In the genomic region with DNA sequence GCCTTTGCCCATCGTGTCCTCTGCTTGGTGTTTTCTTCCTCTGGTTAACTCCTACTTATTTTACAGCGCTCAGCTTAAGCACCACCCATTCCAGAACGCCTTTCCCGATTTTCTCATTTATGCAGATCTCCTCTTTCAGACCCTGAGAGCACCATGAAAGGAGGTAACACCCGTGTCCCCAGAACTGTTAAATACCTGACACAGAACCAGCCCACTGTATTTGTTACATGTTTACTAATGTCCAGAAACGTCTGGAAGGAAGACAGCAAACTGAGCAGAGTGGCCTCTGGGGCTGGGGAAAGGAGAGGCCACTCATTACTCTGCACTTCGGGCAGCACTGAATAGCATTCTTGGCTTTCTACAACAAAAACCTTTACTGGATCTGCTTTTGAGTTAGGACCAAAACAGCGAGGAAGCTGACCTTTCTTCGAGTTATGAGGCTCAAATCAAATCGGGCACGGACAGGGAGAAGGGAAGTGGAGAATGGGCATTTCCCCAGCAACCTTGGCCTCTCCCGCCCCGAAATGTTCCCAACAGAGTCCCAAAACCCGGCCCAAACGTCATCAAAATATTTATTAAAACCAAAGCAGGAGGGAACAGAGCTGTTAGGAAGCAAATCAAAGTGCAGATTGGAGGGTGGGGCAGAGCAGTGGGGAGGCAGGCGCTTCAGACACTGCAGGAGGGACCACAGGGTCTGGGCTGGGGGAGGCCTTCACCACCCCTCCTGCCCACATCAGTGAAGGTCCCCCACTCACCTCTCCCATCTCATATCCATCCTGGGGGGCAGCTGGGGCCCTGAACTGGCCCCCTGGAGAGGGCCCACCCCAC, we compare ENCODE assay signal across 9 cellular contexts. TPM values are rescaled to one million over a fixed set of nuclear protein-coding genes. Genes with fewer than 3 reads are reported as not detected.
DNase-seq lines count a peak whose midpoint lies in the region; ATAC-seq, FAIRE-seq and TF ChIP-seq lines count a peak whose summit lies in the region.
"Had no signal": no experiment of that assay in that cellular context is flagged by ENCODE, and none has a peak within 500 bp of the region (broad histone marks: within the 10 kb centered on the region; RNA-seq: fewer than 3 reads in every experiment).

No MANE protein-coding gene starts in this region.

- no TSS peak for BruUV-seq in HepG2 (replicated peaks; lab: Mats Ljungman, UMichigan)

- peaks cover 24% of the 10 kb centered on the region for H3K79me2 ChIP-seq in HepG2 (ENCODE audit: insufficient read depth, low read length)

- CTCF ChIA-PET in activated CD4-positive, alpha-beta T cell treated with anti-CD3 and anti-CD28 coated beads for 36 hours (lab: Charles Lee): interaction anchor here (0.6 to 2.1 kb wide), 3 partner anchors 8 to 1117 kb away, joined by 4 to 10 read pairs (median 6); partner anchors contain the start of gene ACTL10
- CTCF ChIA-PET in HepG2 (lab: Yijun Ruan, JAX; ENCODE audit: low intra/inter-chr PET ratio, low total read pairs): no interaction called here

- no peaks in the 10 kb centered on the region for H3K9me3 Mint-ChIP-seq in activated CD4-positive, alpha-beta T cell treated with anti-CD3 and anti-CD28 coated beads for 36 hours (ENCODE audit: low read depth)

- TF ChIP-seq POLR2A in HepG2 (IDR thresholded peaks at IDR 0.05; ENCODE audit: insufficient read depth in 1 of 2, low read depth in 2 of 2, low read length in 2 of 2) (0 out of 4 replicates have a peak, but pooled peaks of 1 of the 2 experiments have one; percentile 13), thyroid gland (IDR thresholded peaks at IDR 0.05) (peak in 1 of 2 donors; percentile 7)

- H3K4me3 ChIP-seq in HepG2 (replicated peaks in 1 of 3; ENCODE audit: insufficient read depth in 1 of 3, low read depth in 2 of 3, low read length in 3 of 3) (peak overlapping the region; percentile 81 to 96 (median 96)), thyroid gland (replicated peaks in 1 of 3) (no peak overlapping the region)

- H3K9me3 ChIP-seq in HepG2 (ENCODE audit: low read length): no peaks in the 10 kb centered on the region
- no peaks in the 10 kb centered on the region for H3K9me3 ChIP-seq in thyroid gland

- no peak for ATAC-seq in activated CD4-positive, alpha-beta T cell treated with anti-CD3 and anti-CD28 coated beads for 36 hours
- no peak for ATAC-seq in HepG2
- no peak for ATAC-seq in GM21515 (IDR thresholded peaks at IDR 0.05; ENCODE audit: unreplicated experiment)
- no peak for ATAC-seq in HG03521 (IDR thresholded peaks at IDR 0.05; ENCODE audit: unreplicated experiment)

- H2AFZ ChIP-seq in HepG2 (ENCODE audit: low read length): peak overlapping the region; percentile 75

- intact Hi-C loops in activated CD4-positive, alpha-beta T cell treated with anti-CD3 and anti-CD28 coated beads for 36 hours (cut with DNase I, micrococcal nuclease): no loop called here
- intact Hi-C loops in HepG2 (cut with micrococcal nuclease; ENCODE audit: unreplicated experiment): no loop called here
- intact Hi-C loops in thyroid gland (cut with DNase I): loop anchor here (10.0 kb wide), 1 partner anchor 439 kb away; the partner anchor contains the start of gene EIF2S2

- TF ChIP-seq CTCF in HepG2 (CRISPR knock-in tag; IDR thresholded peaks at IDR 0.05) (no peak), thyroid gland (IDR thresholded peaks at IDR 0.05) (no peak)

- POLR2A ChIA-PET in activated CD4-positive, alpha-beta T cell treated with anti-CD3 and anti-CD28 coated beads for 36 hours (lab: Charles Lee): interaction anchor here (0.6 kb wide), 1 partner anchor 16 kb away, joined by 4 read pairs; no protein-coding TSS in a partner anchor
- POLR2A ChIA-PET in HepG2 (lab: Yijun Ruan, JAX): interaction anchor here (0.5 to 2.6 kb wide), 9 partner anchors 9 to 323 kb away, joined by 3 to 14 read pairs (median 5); partner anchors contain the start of genes ACTL10, SNTA1 and ZNF341

- H3K4me1 Mint-ChIP-seq in activated CD4-positive, alpha-beta T cell treated with anti-CD3 and anti-CD28 coated beads for 36 hours: peaks cover 50% of the 10 kb centered on the region

- peak; percentile 66 for FAIRE-seq in HepG2 (lab: Jason Lieb, UNC)
- no peak for FAIRE-seq in GM19239 (lab: Jason Lieb, UNC)

- H3K36me3 ChIP-seq in HepG2 (replicated peaks in 1 of 2; ENCODE audit: control insufficient read depth in 1 of 2, insufficient read depth in 2 of 2, low read length in 2 of 2) (peaks cover 12 to 46% of the 10 kb centered on the region in 2 experiments), thyroid gland (no peaks in the 10 kb centered on the region)

- no peak for DNase-seq in activated CD4-positive, alpha-beta T cell treated with anti-CD3 and anti-CD28 coated beads for 36 hours
- no peak for DNase-seq in activated CD4-positive, alpha-beta T cell treated with anti-CD3 and anti-CD28 coated beads for 4 hours
- DNase-seq in HepG2 (ENCODE audit: low spot score) (no peak), thyroid gland (no peak), GM19239 (ENCODE audit: insufficient read length, low spot score) (no peak)

- H3K4me1 ChIP-seq in HepG2 (ENCODE audit: insufficient read depth, low read length): peaks cover 44% of the 10 kb centered on the region
- peaks cover 17 to 22% of the 10 kb centered on the region in 2 donors for H3K4me1 ChIP-seq in thyroid gland

- in situ Hi-C loops in HepG2 (cut with HindIII; ENCODE audit: extremely low pct_ligation_motif_present, low pct_unique_long_range_greater_than_20kb): no loop called here

- H3K9ac ChIP-seq in HepG2 (ENCODE audit: insufficient read depth, low read depth, low read length): peak overlapping the region; percentile 81

- TF ChIP-seq RAD21 in HepG2 (CRISPR knock-in tag; IDR thresholded peaks at IDR 0.05): no peak

- H3K36me3 Mint-ChIP-seq in activated CD4-positive, alpha-beta T cell treated with anti-CD3 and anti-CD28 coated beads for 36 hours (ENCODE audit: low read depth): peaks cover 29% of the 10 kb centered on the region

- H3K27ac Mint-ChIP-seq in activated CD4-positive, alpha-beta T cell treated with anti-CD3 and anti-CD28 coated beads for 36 hours: peak overlapping the region; percentile 37

- H3K27ac ChIP-seq in angular gyrus (ENCODE audit: low read depth, low read length) (peak overlapping the region; percentile 91), HepG2 (ENCODE audit: extremely low read length, insufficient read depth, low read length) (peak overlapping the region; percentile 77), thyroid gland (peak overlapping the region; percentile 80 to 83 (median 81))

- H3K27me3 Mint-ChIP-seq in activated CD4-positive, alpha-beta T cell treated with anti-CD3 and anti-CD28 coated beads for 36 hours: no peaks in the 10 kb centered on the region

- peak overlapping the region; percentile 93 for H3K4me2 ChIP-seq in HepG2 (ENCODE audit: low read depth, low read length)

- peak overlapping the region; percentile 59 for H3K4me3 Mint-ChIP-seq in activated CD4-positive, alpha-beta T cell treated with anti-CD3 and anti-CD28 coated beads for 36 hours

- peaks cover 0 to 3% of the 10 kb centered on the region in 2 experiments; a peak in 1 of 5 replicates for H3K27me3 ChIP-seq in HepG2 (ENCODE audit: control insufficient read depth in 1 of 2, insufficient read depth in 2 of 2, low read length in 2 of 2)
- no peaks in the 10 kb centered on the region for H3K27me3 ChIP-seq in thyroid gland

- no peak for TF ChIP-seq EP300 in HepG2 (IDR thresholded peaks at IDR 0.05; ENCODE audit: low read depth in 2 of 2, low read length in 2 of 2)
- no peak for TF ChIP-seq EP300 in HepG2 (CRISPR knock-in tag; IDR thresholded peaks at IDR 0.05; ENCODE audit: borderline replicate concordance)

- WGBS in HepG2 (ENCODE audit: low lambda C conversion rate): 50% methylated on average over 16 of the region's 16 CpGs
- WGBS in thyroid gland, 2 donors: 42 to 43% methylated on average over 16 of the region's 16 CpGs

- H4K20me1 ChIP-seq in HepG2 (ENCODE audit: insufficient read depth, low read length): 0 out of 2 replicates have a peak, but pooled peaks cover 3% of the 10 kb centered on the region

RNA-seq across cellular contexts. Expression of gene NECAB3, which starts 1.1 kb away (rescaled TPM):
- total RNA-seq in activated CD4-positive, alpha-beta T cell treated with anti-CD3 and anti-CD28 coated beads for 36 hours: 10 to 100 TPM; 12.2 to 13.3 TPM
- 26.4 and 61.5 TPM in 2 replicates for total RNA-seq in HepG2 (2016; rRNA removed; fragmentation: Illumina TruSeq; extraction: Trizol)
- total RNA-seq in HepG2 (2016; cell fraction: cytosol; rRNA removed; fragmentation: Illumina TruSeq; extraction: Trizol; ENCODE audit: low read depth): 43.9 and 46.0 TPM in 2 replicates
- total RNA-seq in HepG2 (2016; cell fraction: insoluble cytoplasmic fraction; rRNA removed; fragmentation: Illumina TruSeq; extraction: Trizol): 23.2 and 62.1 TPM in 2 replicates
- total RNA-seq in HepG2 (2016; cell fraction: membrane; rRNA removed; fragmentation: Illumina TruSeq; extraction: Trizol): 62.7 and 67.8 TPM in 2 replicates
- total RNA-seq in HepG2 (2016; cell fraction: nucleus; rRNA removed; fragmentation: Illumina TruSeq; extraction: Trizol): 71.4 and 86.1 TPM in 2 replicates
- polyA plus RNA-seq in HepG2 (2011; rRNA removed): 65.5 and 81.8 TPM in 2 replicates
- 30.3 and 70.4 TPM in 2 replicates for polyA plus RNA-seq in HepG2 (2011; cell fraction: cytosol; rRNA removed)
- 585 and 688 TPM in 2 replicates for polyA plus RNA-seq in HepG2 (2011; cell fraction: nucleus; rRNA removed)
- 32.0 and 41.2 TPM in 2 replicates for polyA plus RNA-seq in HepG2 (2012)
- 18.6 and 21.1 TPM in 2 replicates for polyA plus RNA-seq in HepG2 (2016; cell fraction: cytosol; fragmentation: Illumina TruSeq; extraction: Trizol; ENCODE audit: low read depth)
- polyA plus RNA-seq in HepG2 (2016; cell fraction: insoluble cytoplasmic fraction; fragmentation: Illumina TruSeq; extraction: Trizol; ENCODE audit: low read depth): 21.8 and 29.6 TPM in 2 replicates
- polyA plus RNA-seq in HepG2 (2016; cell fraction: membrane; fragmentation: Illumina TruSeq; extraction: Trizol; ENCODE audit: low read depth): 29.2 TPM in 2 replicates
- polyA plus RNA-seq in HepG2 (2016; cell fraction: nucleus; fragmentation: Illumina TruSeq; extraction: Trizol; ENCODE audit: insufficient read depth, low read depth): 161 and 163 TPM in 2 replicates
- 148 and 154 TPM in 2 replicates for polyA minus RNA-seq in HepG2 (2011; rRNA and poly(A)+ RNA removed; ENCODE audit: low replicate concordance)
- 27.1 and 33.2 TPM in 2 replicates for polyA minus RNA-seq in HepG2 (2011; cell fraction: cytosol; rRNA and poly(A)+ RNA removed)
- polyA minus RNA-seq in HepG2 (2011; cell fraction: nucleus; rRNA and poly(A)+ RNA removed): 103 and 112 TPM in 2 replicates
- total RNA-seq in thyroid gland: 10 to 100 TPM; 65.2 to 99.8 (median 73.4) TPM

RNA-seq across cellular contexts. Expression of gene ACTL10, which starts 8.6 kb away (rescaled TPM):
- total RNA-seq in activated CD4-positive, alpha-beta T cell treated with anti-CD3 and anti-CD28 coated beads for 36 hours: 1 to 10 TPM in 1 of 2 experiments, under 1 TPM in 1; 0.91 to 1.7 TPM
- total RNA-seq in HepG2 (2016; rRNA removed; fragmentation: Illumina TruSeq; extraction: Trizol): not detected in 2 replicates
- not detected in 2 replicates for total RNA-seq in HepG2 (2016; cell fraction: cytosol; rRNA removed; fragmentation: Illumina TruSeq; extraction: Trizol; ENCODE audit: low read depth)
- total RNA-seq in HepG2 (2016; cell fraction: insoluble cytoplasmic fraction; rRNA removed; fragmentation: Illumina TruSeq; extraction: Trizol): not detected in 2 replicates
- total RNA-seq in HepG2 (2016; cell fraction: membrane; rRNA removed; fragmentation: Illumina TruSeq; extraction: Trizol): not detected in 2 replicates
- not detected in 2 replicates for total RNA-seq in HepG2 (2016; cell fraction: nucleus; rRNA removed; fragmentation: Illumina TruSeq; extraction: Trizol)
- not detected in 2 replicates for polyA plus RNA-seq in HepG2 (2011; rRNA removed)
- not detected in 2 replicates for polyA plus RNA-seq in HepG2 (2011; cell fraction: cytosol; rRNA removed)
- not detected in 2 replicates for polyA plus RNA-seq in HepG2 (2011; cell fraction: nucleus; rRNA removed)
- polyA plus RNA-seq in HepG2 (2012): 0.11 and 0.12 TPM in 2 replicates
- polyA plus RNA-seq in HepG2 (2016; cell fraction: cytosol; fragmentation: Illumina TruSeq; extraction: Trizol; ENCODE audit: low read depth): not detected in 2 replicates
- polyA plus RNA-seq in HepG2 (2016; cell fraction: insoluble cytoplasmic fraction; fragmentation: Illumina TruSeq; extraction: Trizol; ENCODE audit: low read depth): not detected in 2 replicates
- not detected in 2 replicates for polyA plus RNA-seq in HepG2 (2016; cell fraction: membrane; fragmentation: Illumina TruSeq; extraction: Trizol; ENCODE audit: low read depth)
- polyA plus RNA-seq in HepG2 (2016; cell fraction: nucleus; fragmentation: Illumina TruSeq; extraction: Trizol; ENCODE audit: insufficient read depth, low read depth): not detected in 2 replicates
- polyA minus RNA-seq in HepG2 (2011; rRNA and poly(A)+ RNA removed; ENCODE audit: low replicate concordance): 0.12 and 3.5 TPM in 2 replicates
- polyA minus RNA-seq in HepG2 (2011; cell fraction: cytosol; rRNA and poly(A)+ RNA removed): not detected in 2 replicates
- polyA minus RNA-seq in HepG2 (2011; cell fraction: nucleus; rRNA and poly(A)+ RNA removed): not detected in 2 replicates
- 1 to 10 TPM; 2.1 to 3.9 (median 2.6) TPM for total RNA-seq in thyroid gland

RNA-seq across cellular contexts. Expression of gene E2F1, which starts 10.8 kb away (rescaled TPM):
- total RNA-seq in activated CD4-positive, alpha-beta T cell treated with anti-CD3 and anti-CD28 coated beads for 36 hours: 10 to 100 TPM; 45.9 to 50.9 TPM
- total RNA-seq in HepG2 (2016; rRNA removed; fragmentation: Illumina TruSeq; extraction: Trizol): 25.3 and 39.4 TPM in 2 replicates
- total RNA-seq in HepG2 (2016; cell fraction: cytosol; rRNA removed; fragmentation: Illumina TruSeq; extraction: Trizol; ENCODE audit: low read depth): 23.5 and 26.5 TPM in 2 replicates
- 22.9 and 41.6 TPM in 2 replicates for total RNA-seq in HepG2 (2016; cell fraction: insoluble cytoplasmic fraction; rRNA removed; fragmentation: Illumina TruSeq; extraction: Trizol)
- total RNA-seq in HepG2 (2016; cell fraction: membrane; rRNA removed; fragmentation: Illumina TruSeq; extraction: Trizol): 49.7 and 51.9 TPM in 2 replicates
- 29.5 and 34.7 TPM in 2 replicates for total RNA-seq in HepG2 (2016; cell fraction: nucleus; rRNA removed; fragmentation: Illumina TruSeq; extraction: Trizol)
- polyA plus RNA-seq in HepG2 (2011; rRNA removed): 22.5 and 25.5 TPM in 2 replicates
- 14.5 and 25.4 TPM in 2 replicates for polyA plus RNA-seq in HepG2 (2011; cell fraction: cytosol; rRNA removed)
- 50.7 and 66.4 TPM in 2 replicates for polyA plus RNA-seq in HepG2 (2011; cell fraction: nucleus; rRNA removed)
- 14.4 and 23.5 TPM in 2 replicates for polyA plus RNA-seq in HepG2 (2012)
- 39.6 and 41.6 TPM in 2 replicates for polyA plus RNA-seq in HepG2 (2016; cell fraction: cytosol; fragmentation: Illumina TruSeq; extraction: Trizol; ENCODE audit: low read depth)
- 32.3 and 37.3 TPM in 2 replicates for polyA plus RNA-seq in HepG2 (2016; cell fraction: insoluble cytoplasmic fraction; fragmentation: Illumina TruSeq; extraction: Trizol; ENCODE audit: low read depth)
- polyA plus RNA-seq in HepG2 (2016; cell fraction: membrane; fragmentation: Illumina TruSeq; extraction: Trizol; ENCODE audit: low read depth): 56.5 and 59.4 TPM in 2 replicates
- 97.6 and 106 TPM in 2 replicates for polyA plus RNA-seq in HepG2 (2016; cell fraction: nucleus; fragmentation: Illumina TruSeq; extraction: Trizol; ENCODE audit: insufficient read depth, low read depth)
- polyA minus RNA-seq in HepG2 (2011; rRNA and poly(A)+ RNA removed; ENCODE audit: low replicate concordance): 35.0 and 64.5 TPM in 2 replicates
- 7.4 and 10.7 TPM in 2 replicates for polyA minus RNA-seq in HepG2 (2011; cell fraction: cytosol; rRNA and poly(A)+ RNA removed)
- polyA minus RNA-seq in HepG2 (2011; cell fraction: nucleus; rRNA and poly(A)+ RNA removed): 8.0 and 10.6 TPM in 2 replicates
- total RNA-seq in thyroid gland: under 1 TPM in 3 of 4 donors, not detected in 1; 0.42 to 0.89 (median 0.67) TPM

RNA-seq across cellular contexts. Expression of gene C20orf144, which starts 13.2 kb away (rescaled TPM):
- under 1 TPM; 0.16 to 0.27 TPM for total RNA-seq in activated CD4-positive, alpha-beta T cell treated with anti-CD3 and anti-CD28 coated beads for 36 hours
- total RNA-seq in HepG2 (2016; rRNA removed; fragmentation: Illumina TruSeq; extraction: Trizol): 0.09 and 0.14 TPM in 2 replicates
- total RNA-seq in HepG2 (2016; cell fraction: cytosol; rRNA removed; fragmentation: Illumina TruSeq; extraction: Trizol; ENCODE audit: low read depth): 0.30 and 0.35 TPM in 2 replicates
- total RNA-seq in HepG2 (2016; cell fraction: insoluble cytoplasmic fraction; rRNA removed; fragmentation: Illumina TruSeq; extraction: Trizol): 0.11 TPM in 1 of 2 replicates, not detected in the other
- 0.37 and 0.38 TPM in 2 replicates for total RNA-seq in HepG2 (2016; cell fraction: membrane; rRNA removed; fragmentation: Illumina TruSeq; extraction: Trizol)
- 0.31 and 0.37 TPM in 2 replicates for total RNA-seq in HepG2 (2016; cell fraction: nucleus; rRNA removed; fragmentation: Illumina TruSeq; extraction: Trizol)
- 0.16 TPM in 2 replicates for polyA plus RNA-seq in HepG2 (2011; rRNA removed)
- 0.17 and 0.29 TPM in 2 replicates for polyA plus RNA-seq in HepG2 (2011; cell fraction: cytosol; rRNA removed)
- 0.18 and 0.24 TPM in 2 replicates for polyA plus RNA-seq in HepG2 (2011; cell fraction: nucleus; rRNA removed)
- polyA plus RNA-seq in HepG2 (2012): 0.21 and 0.32 TPM in 2 replicates
- 0.12 and 0.15 TPM in 2 replicates for polyA plus RNA-seq in HepG2 (2016; cell fraction: cytosol; fragmentation: Illumina TruSeq; extraction: Trizol; ENCODE audit: low read depth)
- polyA plus RNA-seq in HepG2 (2016; cell fraction: insoluble cytoplasmic fraction; fragmentation: Illumina TruSeq; extraction: Trizol; ENCODE audit: low read depth): 0.20 and 0.21 TPM in 2 replicates
- polyA plus RNA-seq in HepG2 (2016; cell fraction: membrane; fragmentation: Illumina TruSeq; extraction: Trizol; ENCODE audit: low read depth): 0.27 and 0.39 TPM in 2 replicates
- not detected in 2 replicates for polyA plus RNA-seq in HepG2 (2016; cell fraction: nucleus; fragmentation: Illumina TruSeq; extraction: Trizol; ENCODE audit: insufficient read depth, low read depth)
- polyA minus RNA-seq in HepG2 (2011; rRNA and poly(A)+ RNA removed; ENCODE audit: low replicate concordance): 0.58 TPM in 1 of 2 replicates, not detected in the other
- polyA minus RNA-seq in HepG2 (2011; cell fraction: cytosol; rRNA and poly(A)+ RNA removed): not detected in 2 replicates
- polyA minus RNA-seq in HepG2 (2011; cell fraction: nucleus; rRNA and poly(A)+ RNA removed): 0.26 TPM in 1 of 2 replicates, not detected in the other
- total RNA-seq in thyroid gland: under 1 TPM in 1 of 4 donors, not detected in 3; 0.13 TPM
- total RNA-seq: liver had no signal
- polyA plus RNA-seq: liver had no signal

RNA-seq across cellular contexts. Expression of gene PXMP4, which starts 44.8 kb away (rescaled TPM):
- total RNA-seq in activated CD4-positive, alpha-beta T cell treated with anti-CD3 and anti-CD28 coated beads for 36 hours: 10 to 100 TPM in 1 of 2 experiments, 1 to 10 TPM in 1; 8.8 to 10.2 TPM
- not detected in 2 replicates for total RNA-seq in HepG2 (2016; rRNA removed; fragmentation: Illumina TruSeq; extraction: Trizol)
- not detected in 2 replicates for total RNA-seq in HepG2 (2016; cell fraction: cytosol; rRNA removed; fragmentation: Illumina TruSeq; extraction: Trizol; ENCODE audit: low read depth)
- not detected in 2 replicates for total RNA-seq in HepG2 (2016; cell fraction: insoluble cytoplasmic fraction; rRNA removed; fragmentation: Illumina TruSeq; extraction: Trizol)
- not detected in 2 replicates for total RNA-seq in HepG2 (2016; cell fraction: membrane; rRNA removed; fragmentation: Illumina TruSeq; extraction: Trizol)
- not detected in 2 replicates for total RNA-seq in HepG2 (2016; cell fraction: nucleus; rRNA removed; fragmentation: Illumina TruSeq; extraction: Trizol)
- polyA plus RNA-seq in HepG2 (2011; rRNA removed): not detected in 2 replicates
- 0.01 TPM in 1 of 2 replicates, not detected in the other for polyA plus RNA-seq in HepG2 (2011; cell fraction: cytosol; rRNA removed)
- polyA plus RNA-seq in HepG2 (2011; cell fraction: nucleus; rRNA removed): not detected in 2 replicates
- 0.07 TPM in 1 of 2 replicates, not detected in the other for polyA plus RNA-seq in HepG2 (2012)
- polyA plus RNA-seq in HepG2 (2016; cell fraction: cytosol; fragmentation: Illumina TruSeq; extraction: Trizol; ENCODE audit: low read depth): not detected in 2 replicates
- polyA plus RNA-seq in HepG2 (2016; cell fraction: insoluble cytoplasmic fraction; fragmentation: Illumina TruSeq; extraction: Trizol; ENCODE audit: low read depth): not detected in 2 replicates
- polyA plus RNA-seq in HepG2 (2016; cell fraction: membrane; fragmentation: Illumina TruSeq; extraction: Trizol; ENCODE audit: low read depth): not detected in 2 replicates
- polyA plus RNA-seq in HepG2 (2016; cell fraction: nucleus; fragmentation: Illumina TruSeq; extraction: Trizol; ENCODE audit: insufficient read depth, low read depth): not detected in 2 replicates
- polyA minus RNA-seq in HepG2 (2011; rRNA and poly(A)+ RNA removed; ENCODE audit: low replicate concordance): 0.20 and 11.4 TPM in 2 replicates
- not detected in 2 replicates for polyA minus RNA-seq in HepG2 (2011; cell fraction: cytosol; rRNA and poly(A)+ RNA removed)
- polyA minus RNA-seq in HepG2 (2011; cell fraction: nucleus; rRNA and poly(A)+ RNA removed): not detected in 2 replicates
- 10 to 100 TPM; 17.7 to 31.2 (median 22.0) TPM for total RNA-seq in thyroid gland

Comparison
In these comparisons a context has a peak if more than half of its experiments do, and no peak if none do; other contexts are left out.
1. H3K4me3 ChIP-seq: peak in HepG2 (3 of 3); none in thyroid gland (0 of 3).
2. RNA of gene E2F1, which starts 10.8 kb away (total RNA-seq): 45.9 to 50.9 TPM in activated CD4-positive, alpha-beta T cell treated with anti-CD3 and anti-CD28 coated beads for 36 hours and 22.9 to 51.9 TPM in HepG2; 0.42 to 0.89 TPM in thyroid gland; every median in the first group is over 10 times any median in the second.
3. Peak in every context shown above with its lines, with median percentiles within 50 percentile points of each other: H3K27ac ChIP-seq.